ENCODE assay signal across 15 cellular contexts in genomic region chr22:31738566-31738965, GRCh38. TPM values are rescaled to one million over a fixed set of nuclear protein-coding genes. Genes with fewer than 3 reads are reported as not detected.
DNase-seq lines count a peak whose midpoint lies in the region; ATAC-seq lines count a peak whose summit lies in the region.
"Had no signal": no experiment of that assay in that cellular context is flagged by ENCODE, and none has a peak within 500 bp of the region (broad histone marks: within the 10 kb centered on the region; RNA-seq: fewer than 3 reads in every experiment).

No MANE protein-coding gene starts in this region.

- peaks cover 4 to 35% of the 10 kb centered on the region in 2 experiments for H3K36me3 ChIP-seq in mesenchymal stem cell (ENCODE audit: control insufficient read depth in 1 of 2, insufficient read depth in 2 of 2, low read depth in 1 of 2, low read length in 2 of 2)
- H3K36me3 ChIP-seq: colonic mucosa had no signal

- H3K4me1 ChIP-seq in mesenchymal stem cell (ENCODE audit: control insufficient read depth, insufficient read depth, low read depth, low read length): peaks cover 6% of the 10 kb centered on the region
- H3K4me1 ChIP-seq: colonic mucosa had no signal

- no peak overlapping the region for H3K4me3 Mint-ChIP-seq in activated CD4-positive, alpha-beta T cell treated with anti-CD3 and anti-CD28 coated beads, Interleukin-2, amount 10 ng/mL, durations not matched to agents 7 days and 5 days
- H3K4me3 Mint-ChIP-seq in activated naive CD8-positive, alpha-beta T cell treated with anti-CD3 and anti-CD28 coated beads, Interleukin-2, amount 10 ng/mL, durations not matched to agents 7 days and 5 days: no peak overlapping the region
- H3K4me3 Mint-ChIP-seq in memory B cell: no peak overlapping the region

- H4K8ac ChIP-seq in mesenchymal stem cell (ENCODE audit: low read length): no peak overlapping the region

- no peak overlapping the region for H2BK15ac ChIP-seq in mesenchymal stem cell (ENCODE audit: low read depth, poor library complexity, severe bottlenecking)

- no peak for ATAC-seq in activated naive CD8-positive, alpha-beta T cell treated with anti-CD3 and anti-CD28 coated beads, Interleukin-2, amount 10 ng/mL, durations not matched to agents 7 days and 5 days (ENCODE audit: low read depth)
- no peak for ATAC-seq in memory B cell (ENCODE audit: low read depth)
- no peak for ATAC-seq in HG02763 (IDR thresholded peaks at IDR 0.05; ENCODE audit: unreplicated experiment)
- no peak for ATAC-seq in left colon
- ATAC-seq: K562 had no signal

- no peak overlapping the region for H3K4me2 ChIP-seq in mesenchymal stem cell (ENCODE audit: low read length, poor library complexity, severe bottlenecking)

- H3K9me3 ChIP-seq in mesenchymal stem cell (ENCODE audit: control insufficient read depth, low read length): no peaks in the 10 kb centered on the region
- H3K9me3 ChIP-seq: colonic mucosa had no signal

- no peak overlapping the region for H2BK120ac ChIP-seq in mesenchymal stem cell (ENCODE audit: low read depth, low read length)

- peaks cover 38% of the 10 kb centered on the region for H3K36me3 Mint-ChIP-seq in activated CD4-positive, alpha-beta T cell treated with anti-CD3 and anti-CD28 coated beads, Interleukin-2, amount 10 ng/mL, durations not matched to agents 7 days and 5 days (ENCODE audit: low read depth)
- peaks cover 18% of the 10 kb centered on the region for H3K36me3 Mint-ChIP-seq in activated naive CD8-positive, alpha-beta T cell treated with anti-CD3 and anti-CD28 coated beads, Interleukin-2, amount 10 ng/mL, durations not matched to agents 7 days and 5 days
- H3K36me3 Mint-ChIP-seq in memory B cell: peaks cover 7% of the 10 kb centered on the region

- H3K23ac ChIP-seq in mesenchymal stem cell (ENCODE audit: low read length in 2 of 2): no peak overlapping the region

- no peak overlapping the region for H2BK5ac ChIP-seq in mesenchymal stem cell (ENCODE audit: low read depth, low read length, poor library complexity, severe bottlenecking)

- no peak overlapping the region for H3K4ac ChIP-seq in mesenchymal stem cell (ENCODE audit: low read depth in 1 of 2, low read length in 2 of 2)

- H3K27ac Mint-ChIP-seq in activated CD4-positive, alpha-beta T cell treated with anti-CD3 and anti-CD28 coated beads, Interleukin-2, amount 10 ng/mL, durations not matched to agents 7 days and 5 days: peak overlapping the region; percentile 47
- H3K27ac Mint-ChIP-seq in activated naive CD8-positive, alpha-beta T cell treated with anti-CD3 and anti-CD28 coated beads, Interleukin-2, amount 10 ng/mL, durations not matched to agents 7 days and 5 days: peak overlapping the region; percentile 67
- H3K27ac Mint-ChIP-seq in memory B cell: peak overlapping the region; percentile 1

- no peak overlapping the region for H3K27ac ChIP-seq in mesenchymal stem cell (ENCODE audit: low read length, poor library complexity, severe bottlenecking)
- H3K27ac ChIP-seq: colonic mucosa had no signal

- H3K4me1 Mint-ChIP-seq in activated CD4-positive, alpha-beta T cell treated with anti-CD3 and anti-CD28 coated beads, Interleukin-2, amount 10 ng/mL, durations not matched to agents 7 days and 5 days: peaks cover 43% of the 10 kb centered on the region
- peaks cover 14% of the 10 kb centered on the region for H3K4me1 Mint-ChIP-seq in activated naive CD8-positive, alpha-beta T cell treated with anti-CD3 and anti-CD28 coated beads, Interleukin-2, amount 10 ng/mL, durations not matched to agents 7 days and 5 days
- H3K4me1 Mint-ChIP-seq in memory B cell: peaks cover 23% of the 10 kb centered on the region

- H4K91ac ChIP-seq in mesenchymal stem cell (ENCODE audit: low read length): no peak overlapping the region

- H2AFZ ChIP-seq in mesenchymal stem cell (ENCODE audit: low read depth, low read length): no peak overlapping the region

- POLR2A ChIA-PET in activated CD4-positive, alpha-beta T cell treated with anti-CD3 and anti-CD28 coated beads, Interleukin-2, amount 10 ng/mL, durations not matched to agents 7 days and 5 days (lab: Charles Lee): interaction anchor here (0.6 kb wide), 1 partner anchor 10 kb away, joined by 3 read pairs; no protein-coding TSS in a partner anchor
- POLR2A ChIA-PET in activated naive CD8-positive, alpha-beta T cell treated with anti-CD3 and anti-CD28 coated beads, Interleukin-2, amount 10 ng/mL, durations not matched to agents 7 days and 5 days (lab: Charles Lee): no interaction called here

- no peak overlapping the region for H3K9ac ChIP-seq in mesenchymal stem cell (ENCODE audit: low read length)

- H2AK5ac ChIP-seq in mesenchymal stem cell (ENCODE audit: low read length, severe bottlenecking): no peak overlapping the region

- H3K9me3 Mint-ChIP-seq in activated CD4-positive, alpha-beta T cell treated with anti-CD3 and anti-CD28 coated beads, Interleukin-2, amount 10 ng/mL, durations not matched to agents 7 days and 5 days: no peaks in the 10 kb centered on the region
- H3K9me3 Mint-ChIP-seq in activated naive CD8-positive, alpha-beta T cell treated with anti-CD3 and anti-CD28 coated beads, Interleukin-2, amount 10 ng/mL, durations not matched to agents 7 days and 5 days: no peaks in the 10 kb centered on the region
- no peaks in the 10 kb centered on the region for H3K9me3 Mint-ChIP-seq in memory B cell

- H3K4me3 ChIP-seq in mesenchymal stem cell (ENCODE audit: insufficient read depth in 1 of 2, low read depth in 1 of 2, low read length in 2 of 2): no peak overlapping the region
- H3K4me3 ChIP-seq: colonic mucosa, K562 had no signal

- H2BK12ac ChIP-seq in mesenchymal stem cell (ENCODE audit: low read length in 2 of 2): no peak overlapping the region

- intact Hi-C loops in left colon (cut with DNase I, micrococcal nuclease): no loop called here

- no peak overlapping the region for H3K14ac ChIP-seq in mesenchymal stem cell (ENCODE audit: low read length in 2 of 2)

- H3K27me3 Mint-ChIP-seq in activated CD4-positive, alpha-beta T cell treated with anti-CD3 and anti-CD28 coated beads, Interleukin-2, amount 10 ng/mL, durations not matched to agents 7 days and 5 days: no peaks in the 10 kb centered on the region
- H3K27me3 Mint-ChIP-seq in activated naive CD8-positive, alpha-beta T cell treated with anti-CD3 and anti-CD28 coated beads, Interleukin-2, amount 10 ng/mL, durations not matched to agents 7 days and 5 days: no peaks in the 10 kb centered on the region
- no peaks in the 10 kb centered on the region for H3K27me3 Mint-ChIP-seq in memory B cell

- peaks cover 9% of the 10 kb centered on the region for H3K79me1 ChIP-seq in mesenchymal stem cell (replicated peaks; ENCODE audit: low read length, poor library complexity, severe bottlenecking)

- CTCF ChIA-PET in activated CD4-positive, alpha-beta T cell treated with anti-CD3 and anti-CD28 coated beads, Interleukin-2, amount 10 ng/mL, durations not matched to agents 7 days and 5 days (lab: Charles Lee): interaction anchor here (1.1 to 1.4 kb wide), 2 partner anchors 13 to 426 kb away, joined by 3 read pairs; no protein-coding TSS in a partner anchor

- no peak overlapping the region for H3K18ac ChIP-seq in mesenchymal stem cell (ENCODE audit: low read depth in 1 of 2, low read length in 2 of 2)

- H3K27me3 ChIP-seq in mesenchymal stem cell (ENCODE audit: control insufficient read depth in 1 of 2, insufficient read depth in 1 of 2, low read length in 2 of 2): no peaks in the 10 kb centered on the region
- H3K27me3 ChIP-seq: colonic mucosa had no signal

- WGBS in mesenchymal stem cell: 90% methylated on average over 2 of the region's 2 CpGs

- no peak for DNase-seq in activated CD4-positive, alpha-beta T cell treated with anti-CD3 and anti-CD28 coated beads, Interleukin-2, amount 10 ng/mL, durations not matched to agents 7 days and 5 days
- DNase-seq in activated CD4-positive, alpha-beta T cell treated with anti-CD3 and anti-CD28 coated beads, Interleukin-2, amount 50 U/mL, for 48 hours: no peak
- DNase-seq in D341Med (ENCODE audit: low spot score) (peak; percentile 47), memory B cell (ENCODE audit: low spot score in 2 of 2) (no peak), mesenchymal stem cell (no peak), left colon (no peak)
- DNase-seq in activated naive CD8-positive, alpha-beta T cell treated with anti-CD3 and anti-CD28 coated beads, Interleukin-2, amount 10 ng/mL, durations not matched to agents 7 days and 5 days: no peak
- DNase-seq: colonic mucosa; hypothalamus; NCI-H1092 treated with DMSO at 0.1 percent for 48 hours; NCI-H2227 treated with DMSO at 0.1 percent for 48 hours; SHP77 treated with DMSO at 0.1 percent for 48 hours; stimulated activated CD4-positive, alpha-beta T cell treated with anti-CD3 and anti-CD28 coated beads, Interleukin-15, amount 100 ng/mL, for 24 hours had no signal

RNA-seq across cellular contexts. Expression of gene PRR14L, which starts 11.4 kb away (rescaled TPM):
- total RNA-seq in activated CD4-positive, alpha-beta T cell treated with anti-CD3 and anti-CD28 coated beads, Interleukin-2, amount 10 ng/mL, durations not matched to agents 7 days and 5 days: 10 to 100 TPM; 63.5 to 72.4 TPM
- total RNA-seq in activated naive CD8-positive, alpha-beta T cell treated with anti-CD3 and anti-CD28 coated beads, Interleukin-2, amount 10 ng/mL, durations not matched to agents 7 days and 5 days: 10 to 100 TPM; 62.4 to 63.6 TPM
- polyA plus RNA-seq in mesenchymal stem cell (2013, experiment 1 of 2): 10.3 TPM
- 9.3 TPM for polyA plus RNA-seq in mesenchymal stem cell (2013, experiment 2 of 2)
- total RNA-seq in left colon: 10 to 100 TPM; 68.5 to 69.6 TPM

RNA-seq across cellular contexts. Expression of gene DEPDC5, which starts 15.3 kb away (rescaled TPM):
- total RNA-seq in activated CD4-positive, alpha-beta T cell treated with anti-CD3 and anti-CD28 coated beads, Interleukin-2, amount 10 ng/mL, durations not matched to agents 7 days and 5 days: 10 to 100 TPM; 39.5 to 41.1 TPM
- total RNA-seq in activated naive CD8-positive, alpha-beta T cell treated with anti-CD3 and anti-CD28 coated beads, Interleukin-2, amount 10 ng/mL, durations not matched to agents 7 days and 5 days: 10 to 100 TPM; 43.6 to 46.6 TPM
- 7.4 TPM for polyA plus RNA-seq in mesenchymal stem cell (2013, experiment 1 of 2)
- 7.7 TPM for polyA plus RNA-seq in mesenchymal stem cell (2013, experiment 2 of 2)
- 10 to 100 TPM; 38.1 to 54.5 TPM for total RNA-seq in left colon

Comparison
In these comparisons a context has a peak if more than half of its experiments do, and no peak if none do; other contexts are left out.
1. H3K27ac Mint-ChIP-seq: peak in every context shown above with its lines; median percentile 67 in activated naive CD8-positive, alpha-beta T cell treated with anti-CD3 and anti-CD28 coated beads, Interleukin-2, amount 10 ng/mL, durations not matched to agents 7 days and 5 days; 47 in activated CD4-positive, alpha-beta T cell treated with anti-CD3 and anti-CD28 coated beads, Interleukin-2, amount 10 ng/mL, durations not matched to agents 7 days and 5 days; 1 in memory B cell.